In genomic region chr1:2314297-2314802, GRCh38 we compare ENCODE assay signal across 1 cellular context.
TF ChIP-seq lines count a peak whose summit lies in the region.

No MANE protein-coding gene starts in this region.

TF ChIP-seq in H1, 55 proteins besides CTCF, POLR2A, EP300 and RAD21 (continued from another document):
- TF ChIP-seq RXRA (IDR thresholded peaks at IDR 0.05; ENCODE audit: insufficient read depth, low read depth, low read length) (0 out of 2 replicates have a peak, but pooled peaks have one; percentile 50), EZH2 (IDR thresholded peaks at IDR 0.05; ENCODE audit: low read depth, low read length, severe bottlenecking) (no peak), MAFK (IDR thresholded peaks at IDR 0.05; ENCODE audit: low read depth, low read length) (no peak), CHD7 (IDR thresholded peaks at IDR 0.05; ENCODE audit: insufficient replicate concordance, low read length) (no peak), SAP30 (IDR thresholded peaks at IDR 0.05; ENCODE audit: insufficient read depth, insufficient replicate concordance, low read length) (no peak), PHF8 (conservative IDR thresholded peaks at IDR 0.05; ENCODE audit: low read depth, low read length) (0 out of 2 replicates have a peak, but pooled peaks have one; percentile 26), JUN (IDR thresholded peaks at IDR 0.05; ENCODE audit: low read depth, low read length) (no peak), ZNF274 (IDR thresholded peaks at IDR 0.05; ENCODE audit: borderline replicate concordance, extremely low read depth, low read length) (no peak), SP1 (IDR thresholded peaks at IDR 0.05; ENCODE audit: low read depth, low read length) (peak; percentile 95), TBP (IDR thresholded peaks at IDR 0.05; ENCODE audit: low read depth, low read length) (no peak), SUZ12 (IDR thresholded peaks at IDR 0.05; ENCODE audit: low read length) (no peak), TCF12 (IDR thresholded peaks at IDR 0.05; ENCODE audit: low read depth, low read length) (no peak), JUND (IDR thresholded peaks at IDR 0.05; ENCODE audit: low read length) (no peak), POU5F1 (IDR thresholded peaks at IDR 0.05; ENCODE audit: low read depth, low read length) (no peak), BRCA1 (IDR thresholded peaks at IDR 0.05; ENCODE audit: low read depth, low read length) (no peak), CTBP2 (IDR thresholded peaks at IDR 0.05; ENCODE audit: borderline replicate concordance, insufficient read depth, insufficient read length, low read length) (no peak), CHD2 (IDR thresholded peaks at IDR 0.05; ENCODE audit: low read length) (no peak), SRF (IDR thresholded peaks at IDR 0.05; ENCODE audit: low read depth, low read length) (no peak), KDM1A (IDR thresholded peaks at IDR 0.05; ENCODE audit: borderline replicate concordance, low read length) (no peak), ATF2 (IDR thresholded peaks at IDR 0.05; ENCODE audit: low read length) (no peak), HDAC6 (IDR thresholded peaks at IDR 0.05; ENCODE audit: low read depth, low read length) (no peak), SP4 (IDR thresholded peaks at IDR 0.05; ENCODE audit: low read length) (no peak), MAX (IDR thresholded peaks at IDR 0.05) (no peak), SP2 (IDR thresholded peaks at IDR 0.05; ENCODE audit: low read length) (no peak), BACH1 (IDR thresholded peaks at IDR 0.05; ENCODE audit: low read length) (no peak), RNF2 (IDR thresholded peaks at IDR 0.05; ENCODE audit: borderline replicate concordance, low read depth, low read length, missing control alignments, poor library complexity, severe bottlenecking) (no peak), SIX5 (IDR thresholded peaks at IDR 0.05; ENCODE audit: low read depth, low read length) (no peak), ATF3 (IDR thresholded peaks at IDR 0.05; ENCODE audit: insufficient read depth, low read depth, low read length) (no peak), CHD1 (IDR thresholded peaks at IDR 0.05; ENCODE audit: low read depth, low read length) (no peak), NANOG (IDR thresholded peaks at IDR 0.05; ENCODE audit: insufficient read depth, low read depth, low read length, poor library complexity, severe bottlenecking) (no peak), RBBP5 (IDR thresholded peaks at IDR 0.05; ENCODE audit: borderline replicate concordance, low read depth, low read length) (0 out of 2 replicates have a peak, but pooled peaks have one; percentile 40), CBX5 (IDR thresholded peaks at IDR 0.05; ENCODE audit: low read depth, low read length) (no peak)
